In genomic region chr1:147725685-147726084, GRCh38 we compare ENCODE assay signal across 10 cellular contexts. TPM values are rescaled to one million over a fixed set of nuclear protein-coding genes. Genes with fewer than 3 reads are reported as not detected.
"Had no signal": no experiment of that assay in that cellular context is flagged by ENCODE, and none has a peak within 500 bp of the region (broad histone marks: within the 10 kb centered on the region; RNA-seq: fewer than 3 reads in every experiment).

No MANE protein-coding gene starts in this region.

- H3K4me3 Mint-ChIP-seq: HFFc6, IgD-negative memory B cell had no signal

- H3K9me3 Mint-ChIP-seq: HFFc6, IgD-negative memory B cell had no signal

- H3K36me3 ChIP-seq: HAP-1 had no signal

- H3K9me3 ChIP-seq: HAP-1 had no signal

- H3K27ac Mint-ChIP-seq: HFFc6 had no signal

- H3K4me1 Mint-ChIP-seq: IgD-negative memory B cell had no signal

- H3K4me3 ChIP-seq: GM23248, HAP-1 had no signal

- H3K9ac ChIP-seq: GM23248 had no signal

- H3K4me1 ChIP-seq: HAP-1 had no signal

- H3K27ac ChIP-seq: GM23248, HL-60 had no signal

- DNase-seq: GM23248, GOT3, HFFc6, KBM-7 had no signal

- ATAC-seq: HCT116, HepG2 had no signal

- H2AFZ ChIP-seq: GM23248 had no signal

RNA-seq across cellular contexts. Expression of gene GJA5, which starts 34.7 kb away (rescaled TPM):
- total RNA-seq: HepG2, HT1080 had no signal
- polyA plus RNA-seq: HepG2, IgD-negative memory B cell had no signal
